ENCODE assay signal across 14 cellular contexts in the genomic region with DNA sequence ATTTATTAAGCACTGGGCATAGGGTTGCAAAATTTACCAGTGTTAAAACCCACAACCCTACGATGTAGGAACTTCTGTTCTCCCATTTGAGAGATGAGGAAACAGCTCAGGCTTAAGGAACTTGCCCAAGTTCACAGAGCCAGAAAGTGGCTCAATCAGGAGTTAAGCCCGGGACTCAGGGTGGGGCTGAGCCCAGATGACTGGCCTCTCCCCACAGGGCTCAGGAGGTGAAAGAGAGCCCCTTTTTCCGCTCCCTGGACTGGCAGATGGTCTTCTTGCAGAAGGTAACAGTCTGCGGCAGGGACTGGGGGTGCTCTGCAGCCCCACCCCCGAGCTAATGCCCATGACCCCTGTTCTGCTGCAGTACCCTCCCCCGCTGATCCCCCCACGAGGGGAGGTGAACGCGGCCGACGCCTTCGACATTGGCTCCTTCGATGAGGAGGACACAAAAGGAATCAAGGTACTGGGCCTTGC. TPM values are rescaled to one million over a fixed set of nuclear protein-coding genes. Genes with fewer than 3 reads are reported as not detected.
A peak's percentile ranks its signal among the peaks of the same experiment; 100 is the strongest.
DNase-seq lines count a peak whose midpoint lies in the region; ATAC-seq and TF ChIP-seq lines count a peak whose summit lies in the region.
"Had no signal": no experiment of that assay in that cellular context is flagged by ENCODE, and none has a peak within 500 bp of the region (broad histone marks: within the 10 kb centered on the region; RNA-seq: fewer than 3 reads in every experiment).

No MANE protein-coding gene starts in this region.

- no peak for TF ChIP-seq CTCF in GM13976 (IDR thresholded peaks at IDR 0.05; ENCODE audit: borderline replicate concordance, control extremely low read depth, extremely low read depth, insufficient read depth, missing control alignments)

- H3K27me3 Mint-ChIP-seq in naive thymus-derived CD8-positive, alpha-beta T cell: no peaks in the 10 kb centered on the region

- H3K27ac ChIP-seq in cingulate gyrus (ENCODE audit: low read depth, low read length): peak overlapping the region; percentile 29

- peak overlapping the region in 8 of 10 donors; percentile 7 to 86 (median 73) for H3K27ac Mint-ChIP-seq in naive thymus-derived CD8-positive, alpha-beta T cell

- no peaks in the 10 kb centered on the region for H3K9me3 Mint-ChIP-seq in naive thymus-derived CD8-positive, alpha-beta T cell

- no peak overlapping the region for H3K4me3 Mint-ChIP-seq in naive thymus-derived CD8-positive, alpha-beta T cell

- peak; percentile 89 for DNase-seq in CD1c-positive myeloid dendritic cell (ENCODE audit: extremely low spot score)
- DNase-seq in MV-4-11 (lab: John Stamatoyannopoulos, UW): peak; percentile 92
- peak in 1 of 10 donors; percentile 2 for DNase-seq in naive thymus-derived CD8-positive, alpha-beta T cell
- DNase-seq in kidney tubule cell (ENCODE audit: low spot score): no peak
- DNase-seq in GM13976 (ENCODE audit: low spot score): no peak
- no peak for DNase-seq in SK-N-DZ (ENCODE audit: low spot score)
- DNase-seq: activated CD4-positive, CD25-positive, alpha-beta regulatory T cell treated with anti-CD3 and anti-CD28 coated beads, Interleukin-2, amount 50 U/mL, for 72 hours; NCI-H1092; NCI-H510A treated with DMSO at 0.1 percent for 48 hours; SHP77 treated with DMSO at 0.1 percent for 48 hours; stimulated activated CD4-positive, alpha-beta T cell treated with anti-CD3 and anti-CD28 coated beads, Interleukin-2, amount 100 ng/mL, for 24 hours; stimulated activated naive CD8-positive, alpha-beta T cell treated with anti-CD3 and anti-CD28 coated beads, Interleukin-15, Interleukin-2, amounts not matched to agents 100 U/mL and 50 U/mL, for 24 hours had no signal

- peaks cover 0 to 70% (median 12%) of the 10 kb centered on the region in 3 donors for H3K36me3 Mint-ChIP-seq in naive thymus-derived CD8-positive, alpha-beta T cell

- no peak for ATAC-seq in naive thymus-derived CD8-positive, alpha-beta T cell
- ATAC-seq in HG03025 (IDR thresholded peaks at IDR 0.05; ENCODE audit: low FRiP score, unreplicated experiment): no peak
- ATAC-seq: stimulated activated naive CD8-positive, alpha-beta T cell treated with anti-CD3 and anti-CD28 coated beads, Interleukin-15, Interleukin-2, amounts not matched to agents 100 U/mL and 50 U/mL, for 24 hours had no signal

- peaks cover 24 to 73% (median 61%) of the 10 kb centered on the region in 4 donors for H3K4me1 Mint-ChIP-seq in naive thymus-derived CD8-positive, alpha-beta T cell

- POLR2A ChIA-PET in naive thymus-derived CD8-positive, alpha-beta T cell (lab: Charles Lee): interaction anchor here (0.6 to 49.2 kb wide), 5 partner anchors 5 to 115 kb away, joined by 4 to 2293 read pairs (median 4); partner anchors contain the start of genes ANKRD13D, GRK2, POLD4 and SSH3

- in situ Hi-C loops in GM13976 (cut with MboI; ENCODE audit: low sequenced_read_pairs, unreplicated experiment): no loop called here

RNA-seq across cellular contexts. Expression of gene ANKRD13D, which starts 5.6 kb away (rescaled TPM):
- 100 to 1,000 TPM; 189 to 206 TPM for total RNA-seq in naive thymus-derived CD8-positive, alpha-beta T cell
- polyA plus RNA-seq in naive thymus-derived CD8-positive, alpha-beta T cell: 10 to 100 TPM in 2 of 3 donors, 1 to 10 TPM in 1; 6.0 to 18.3 (median 10.1) TPM
- polyA plus RNA-seq in SK-N-DZ (2014; cell fraction: cytosol; rRNA removed): 21.1 and 25.4 TPM in 2 replicates
- 91.5 and 113 TPM in 2 replicates for polyA plus RNA-seq in SK-N-DZ (2014; cell fraction: nucleus; rRNA removed)

RNA-seq across cellular contexts. Expression of gene GRK2, which starts 17.3 kb away (rescaled TPM):
- total RNA-seq in naive thymus-derived CD8-positive, alpha-beta T cell: 100 to 1,000 TPM; 345 to 354 TPM
- 10 to 100 TPM; 16.8 to 70.7 (median 31.1) TPM for polyA plus RNA-seq in naive thymus-derived CD8-positive, alpha-beta T cell
- polyA plus RNA-seq in SK-N-DZ (2014; cell fraction: cytosol; rRNA removed): 63.4 and 72.0 TPM in 2 replicates
- 95.3 and 97.5 TPM in 2 replicates for polyA plus RNA-seq in SK-N-DZ (2014; cell fraction: nucleus; rRNA removed)

RNA-seq across cellular contexts. Expression of gene SSH3, which starts 19.8 kb away (rescaled TPM):
- 10 to 100 TPM; 18.1 to 25.3 TPM for total RNA-seq in naive thymus-derived CD8-positive, alpha-beta T cell
- polyA plus RNA-seq in naive thymus-derived CD8-positive, alpha-beta T cell: 1 to 10 TPM; 1.7 to 4.5 (median 3.2) TPM
- polyA plus RNA-seq in SK-N-DZ (2014; cell fraction: cytosol; rRNA removed): 0.24 and 0.29 TPM in 2 replicates
- 3.8 and 14.4 TPM in 2 replicates for polyA plus RNA-seq in SK-N-DZ (2014; cell fraction: nucleus; rRNA removed)

Comparison
In these comparisons a context has a peak if more than half of its experiments do, and no peak if none do; other contexts are left out.
1. DNase-seq: peak in CD1c-positive myeloid dendritic cell (single experiment) and MV-4-11 (single experiment); none in kidney tubule cell (single experiment), GM13976 (single experiment) and SK-N-DZ (single experiment).